ENCODE assay signal across 9 cellular contexts in genomic region chr19:13835791-13836723, GRCh38. TPM values are rescaled to one million over a fixed set of nuclear protein-coding genes. Genes with fewer than 3 reads are reported as not detected.
DNase-seq lines count a peak whose midpoint lies in the region; TF ChIP-seq lines count a peak whose summit lies in the region.
"Had no signal": no experiment of that assay in that cellular context is flagged by ENCODE, and none has a peak within 500 bp of the region (broad histone marks: within the 10 kb centered on the region; RNA-seq: fewer than 3 reads in every experiment).

No MANE protein-coding gene starts in this region.

- DNase-seq in Karpas-422 (peak; percentile 40), right atrium auricular region (ENCODE audit: low spot score) (no peak), suprapubic skin (ENCODE audit: low spot score in 2 of 2) (peak in 1 of 2 donors; percentile 84), NCI-H446 treated with DMSO at 0.1 percent for 48 hours (lab: John Stamatoyannopoulos, UW) (no peak), OCI-M2 (lab: John Stamatoyannopoulos, UW; ENCODE audit: unreplicated experiment) (no peak), putamen (ENCODE audit: low spot score) (no peak), NCI-H2171 treated with DMSO at 0.1 percent for 48 hours (lab: John Stamatoyannopoulos, UW) (no peak)
- DNase-seq in activated CD4-positive, alpha-beta memory T cell treated with anti-CD3 and anti-CD28 coated beads for 36 hours = no peak
- DNase-seq: NCI-H1930 had no signal

- H3K9me3 ChIP-seq in Karpas-422 (ENCODE audit: low read length) (no peaks in the 10 kb centered on the region), right atrium auricular region (no peaks in the 10 kb centered on the region), suprapubic skin (no peaks in the 10 kb centered on the region)

- no peak overlapping the region for H3K4me2 ChIP-seq in Karpas-422 (ENCODE audit: low read depth, low read length, poor library complexity, severe bottlenecking)

- no peaks in the 10 kb centered on the region for H3K27me3 ChIP-seq in Karpas-422 (ENCODE audit: low read length)
- H3K27me3 ChIP-seq in right atrium auricular region = no peaks in the 10 kb centered on the region
- no peaks in the 10 kb centered on the region for H3K27me3 ChIP-seq in suprapubic skin

- H3K4me3 ChIP-seq in Karpas-422 (ENCODE audit: low read length) = no peak overlapping the region
- H3K4me3 ChIP-seq in right atrium auricular region = peak overlapping the region in 1 of 2 donors; percentile 5
- H3K4me3 ChIP-seq in suprapubic skin = peak overlapping the region; percentile 98

- H3K4me3 Mint-ChIP-seq in activated CD4-positive, alpha-beta memory T cell treated with anti-CD3 and anti-CD28 coated beads for 36 hours = peak overlapping the region; percentile 80

- CTCF ChIA-PET in activated CD4-positive, alpha-beta memory T cell treated with anti-CD3 and anti-CD28 coated beads for 36 hours (lab: Charles Lee) = interaction anchor here (0.8 to 4.4 kb wide), 8 partner anchors 8 to 88 kb away, joined by 3 to 49 read pairs (median 4); a partner anchor contains a TSS

- H3K36me3 ChIP-seq in Karpas-422 (ENCODE audit: insufficient read depth, low read length) (no peaks in the 10 kb centered on the region), right atrium auricular region (peaks cover 51% of the 10 kb centered on the region), suprapubic skin (peaks cover 32% of the 10 kb centered on the region)

- no peak for TF ChIP-seq EP300 in suprapubic skin (IDR thresholded peaks at IDR 0.05)

- no peaks in the 10 kb centered on the region for H3K9me3 Mint-ChIP-seq in activated CD4-positive, alpha-beta memory T cell treated with anti-CD3 and anti-CD28 coated beads for 36 hours

- H4K20me1 ChIP-seq in Karpas-422 (ENCODE audit: insufficient read depth, low read depth, low read length) = no peaks in the 10 kb centered on the region

- POLR2A ChIA-PET in activated CD4-positive, alpha-beta memory T cell treated with anti-CD3 and anti-CD28 coated beads for 36 hours (lab: Charles Lee) = interaction anchor here (0.7 to 5.3 kb wide), 5 partner anchors 13 to 48 kb away, joined by 3 to 80 read pairs (median 9); partner anchors contain the start of gene ZSWIM4

- peak in 1 of 2 donors; percentile 7 for TF ChIP-seq POLR2A in suprapubic skin (IDR thresholded peaks at IDR 0.05)

- TF ChIP-seq CTCF in right atrium auricular region (IDR thresholded peaks at IDR 0.05) (no peak), suprapubic skin (IDR thresholded peaks at IDR 0.05) (no peak)

- peaks cover 50% of the 10 kb centered on the region for H3K36me3 Mint-ChIP-seq in activated CD4-positive, alpha-beta memory T cell treated with anti-CD3 and anti-CD28 coated beads for 36 hours

- H3K4me1 Mint-ChIP-seq in activated CD4-positive, alpha-beta memory T cell treated with anti-CD3 and anti-CD28 coated beads for 36 hours (ENCODE audit: low read depth) = peaks cover 39% of the 10 kb centered on the region

- H3K79me2 ChIP-seq in Karpas-422 (ENCODE audit: low read length) = no peaks in the 10 kb centered on the region

- peak overlapping the region; percentile 61; the same call in 1 of the 2 replicates for H2AFZ ChIP-seq in Karpas-422 (ENCODE audit: low read length)

- H3K4me1 ChIP-seq in Karpas-422 (ENCODE audit: low read length) = peaks cover 43% of the 10 kb centered on the region
- H3K4me1 ChIP-seq in right atrium auricular region = peaks cover 0 to 87% of the 10 kb centered on the region in 2 donors
- peaks cover 76% of the 10 kb centered on the region for H3K4me1 ChIP-seq in suprapubic skin

- peak overlapping the region; percentile 44 for H3K9ac ChIP-seq in Karpas-422 (ENCODE audit: low read length)

- 35% methylated on average over 15 of the region's 21 CpGs for WGBS in suprapubic skin

- peak overlapping the region; percentile 44; the same call in 1 of the 2 replicates for H3K27ac ChIP-seq in Karpas-422 (ENCODE audit: low read length)
- H3K27ac ChIP-seq in right atrium auricular region = peak overlapping the region; percentile 98 to 100
- H3K27ac ChIP-seq in suprapubic skin = peak overlapping the region; percentile 100

- peak overlapping the region; percentile 97 for H3K27ac Mint-ChIP-seq in activated CD4-positive, alpha-beta memory T cell treated with anti-CD3 and anti-CD28 coated beads for 36 hours

- H3K27me3 Mint-ChIP-seq in activated CD4-positive, alpha-beta memory T cell treated with anti-CD3 and anti-CD28 coated beads for 36 hours = no peaks in the 10 kb centered on the region

- H3K9me2 ChIP-seq in Karpas-422 (replicated peaks; ENCODE audit: insufficient read depth, low read length) = no peaks in the 10 kb centered on the region

- intact Hi-C loops in activated CD4-positive, alpha-beta memory T cell treated with anti-CD3 and anti-CD28 coated beads for 36 hours (cut with micrococcal nuclease) = loop anchor here (2.0 to 5.0 kb wide), 3 partner anchors 15 to 669 kb away; no protein-coding TSS in a partner anchor

RNA-seq across cellular contexts. Expression of gene ZSWIM4, which starts 40.8 kb away (rescaled TPM):
- 6.8 and 7.3 TPM in 2 replicates for total RNA-seq in Karpas-422 (2014; rRNA removed; shearing (Covaris generic); ENCODE audit: low replicate concordance)
- total RNA-seq in activated CD4-positive, alpha-beta memory T cell treated with anti-CD3 and anti-CD28 coated beads for 36 hours = 10 to 100 TPM in 1 of 2 experiments, 1 to 10 TPM in 1; 9.2 to 10.2 TPM
- 1 to 10 TPM; 5.7 to 9.8 TPM for total RNA-seq in right atrium auricular region
- total RNA-seq in suprapubic skin = 10 to 100 TPM; 11.4 to 19.5 (median 16.3) TPM

RNA-seq across cellular contexts. Expression of gene NANOS3, which starts 40.9 kb away (rescaled TPM):
- not detected in 2 replicates for total RNA-seq in Karpas-422 (2014; rRNA removed; shearing (Covaris generic); ENCODE audit: low replicate concordance)
- 1 to 10 TPM; 1.1 to 2.7 TPM for total RNA-seq in activated CD4-positive, alpha-beta memory T cell treated with anti-CD3 and anti-CD28 coated beads for 36 hours
- total RNA-seq in right atrium auricular region = not detected
- total RNA-seq in suprapubic skin = not detected

Comparison
In these comparisons a context has a peak if more than half of its experiments do, and no peak if none do; other contexts are left out.
1. H3K27ac ChIP-seq: peak in every context shown above with its lines; median percentile 100 in suprapubic skin; 99 in right atrium auricular region; 44 in Karpas-422.